6 cellular contexts compared by ENCODE assay signal in the genomic region with DNA sequence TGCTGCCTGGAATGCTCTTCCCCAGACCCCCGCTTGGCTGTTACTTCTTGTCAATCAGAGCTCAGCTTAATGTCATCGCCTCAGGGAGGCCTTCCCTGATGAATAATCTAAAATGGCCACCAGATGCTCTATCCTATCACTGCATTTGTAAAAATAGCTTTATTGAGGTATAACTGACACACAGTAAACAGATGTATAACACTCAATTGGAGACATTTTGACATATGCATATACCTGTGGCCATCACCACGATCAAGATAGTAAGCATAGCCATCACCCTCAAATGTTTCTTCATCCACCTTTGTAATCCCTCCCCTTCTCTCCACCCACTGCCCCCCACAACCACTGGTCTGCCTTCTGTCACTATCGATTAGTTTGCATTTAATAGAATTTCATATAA.
"Had no signal": no experiment of that assay in that cellular context is flagged by ENCODE, and none has a peak within 500 bp of the region (broad histone marks: within the 10 kb centered on the region; RNA-seq: fewer than 3 reads in every experiment).

No MANE protein-coding gene starts in this region.

- ATAC-seq: HepG2, K562 had no signal

- H3K4me3 ChIP-seq: K562 had no signal

- H3K4me1 Mint-ChIP-seq: IgD-negative memory B cell had no signal

- H3K27ac ChIP-seq: HL-60 had no signal

- DNase-seq: IMR-90, KBM-7 had no signal

- H3K4me3 Mint-ChIP-seq: IgD-negative memory B cell had no signal

- FAIRE-seq: HepG2, K562 had no signal

- H3K27ac Mint-ChIP-seq: IgD-negative memory B cell had no signal
